In the genomic region with DNA sequence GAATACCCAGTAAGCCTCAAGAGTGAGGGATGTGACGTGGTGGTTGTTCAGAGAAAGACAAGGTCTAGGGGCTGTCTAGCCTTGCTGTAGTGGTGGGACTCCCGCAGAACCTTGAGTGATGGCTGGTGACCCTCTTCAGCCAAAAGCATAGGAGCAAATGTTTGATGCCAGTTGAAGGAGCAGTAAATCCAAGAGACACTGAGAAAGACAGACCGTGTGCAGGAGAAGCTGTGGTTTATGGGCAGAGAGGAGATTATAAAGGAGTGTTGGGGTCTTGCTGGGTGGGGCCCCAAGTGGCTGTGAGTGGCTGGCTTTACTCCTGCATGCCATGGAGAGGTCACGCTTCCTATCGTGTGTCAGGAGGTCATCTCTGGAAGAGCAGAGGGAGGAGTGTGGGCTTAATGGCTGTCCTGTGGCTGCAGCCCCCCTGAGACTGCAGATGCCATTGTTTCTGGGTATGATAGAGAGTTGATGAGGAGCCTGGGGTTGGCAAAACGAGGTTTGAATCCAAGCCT, we compare ENCODE assay signal across 16 cellular contexts.
"Had no signal": no experiment of that assay in that cellular context is flagged by ENCODE, and none has a peak within 500 bp of the region (broad histone marks: within the 10 kb centered on the region; RNA-seq: fewer than 3 reads in every experiment).

No MANE protein-coding gene starts in this region.

- H3K4me3 ChIP-seq: lung, tibial artery had no signal

- H3K27me3 ChIP-seq: brain microvascular endothelial cell had no signal

- FAIRE-seq: endometrium had no signal

- H3K27ac ChIP-seq: brain microvascular endothelial cell, tibial artery had no signal

- H3K27ac Mint-ChIP-seq: activated naive CD8-positive, alpha-beta T cell treated with anti-CD3 and anti-CD28 coated beads for 36 hours had no signal

- H3K4me3 Mint-ChIP-seq: activated naive CD8-positive, alpha-beta T cell treated with anti-CD3 and anti-CD28 coated beads for 36 hours; naive thymus-derived CD4-positive, alpha-beta T cell had no signal

- H3K36me3 ChIP-seq: brain microvascular endothelial cell, tibial artery had no signal

- H3K9me3 ChIP-seq: tibial artery had no signal

- DNase-seq: activated CD4-positive, CD25-positive, alpha-beta regulatory T cell treated with anti-CD3 and anti-CD28 coated beads, Interleukin-2, amount 50 U/mL, for 72 hours; activated effector memory CD4-positive, alpha-beta T cell treated with anti-CD3 and anti-CD28 coated beads, Interleukin-2, amount 50 U/mL, for 16 hours; activated naive CD8-positive, alpha-beta T cell treated with anti-CD3 and anti-CD28 coated beads for 36 hours; activated T-cell treated with anti-CD3 and anti-CD28 coated beads, Interleukin-2, amount 50 U/mL, for 1 hour; brain microvascular endothelial cell; cerebellar nuclear complex; hypothalamus; naive thymus-derived CD4-positive, alpha-beta T cell; SHP77 treated with DMSO at 0.1 percent for 48 hours; stimulated activated CD4-positive, alpha-beta T cell treated with anti-CD3 and anti-CD28 coated beads, Interleukin-15, amount 100 ng/mL, for 24 hours; stimulated activated CD4-positive, alpha-beta T cell treated with anti-CD3 and anti-CD28 coated beads, Interleukin-4, amount 100 ng/mL, for 24 hours; T-helper 9 cell; tibial artery had no signal

- H3K9me3 Mint-ChIP-seq: activated naive CD8-positive, alpha-beta T cell treated with anti-CD3 and anti-CD28 coated beads for 36 hours; naive thymus-derived CD4-positive, alpha-beta T cell had no signal

- H3K27me3 Mint-ChIP-seq: activated naive CD8-positive, alpha-beta T cell treated with anti-CD3 and anti-CD28 coated beads for 36 hours had no signal

- ATAC-seq: esophagus mucosa; naive thymus-derived CD4-positive, alpha-beta T cell had no signal
